ENCODE assay signal across 8 cellular contexts in genomic region chr7:140390466-140391190, GRCh38. TPM values are rescaled to one million over a fixed set of nuclear protein-coding genes. Genes with fewer than 3 reads are reported as not detected.
DNase-seq lines count a peak whose midpoint lies in the region; ATAC-seq and TF ChIP-seq lines count a peak whose summit lies in the region.

No MANE protein-coding gene starts in this region.

- H2AFZ ChIP-seq in GM23248 (no peak overlapping the region), mesenchymal stem cell (ENCODE audit: low read depth, low read length) (no peak overlapping the region), neuronal stem cell (ENCODE audit: low read length) (no peak overlapping the region)

- H2BK15ac ChIP-seq in mesenchymal stem cell (ENCODE audit: low read depth, poor library complexity, severe bottlenecking) (no peak overlapping the region), neuronal stem cell (ENCODE audit: low read length) (no peak overlapping the region)

- H3K9ac ChIP-seq in GM23248 (no peak overlapping the region; the same call in 1 of the 2 replicates), mesenchymal stem cell (ENCODE audit: low read length) (peak overlapping the region; percentile 9), neuronal stem cell (ENCODE audit: low read depth, low read length, poor library complexity) (no peak overlapping the region)

- H3K4me3 ChIP-seq in GM23248: no peak overlapping the region
- no peak overlapping the region for H3K4me3 ChIP-seq in mesenchymal stem cell (ENCODE audit: insufficient read depth in 1 of 2, low read depth in 1 of 2, low read length in 2 of 2)
- no peak overlapping the region for H3K4me3 ChIP-seq in neuronal stem cell (ENCODE audit: low read length in 2 of 2)
- H3K4me3 ChIP-seq in effector memory CD4-positive, alpha-beta T cell (ENCODE audit: insufficient read depth, low read depth, low read length, poor library complexity, severe bottlenecking): no peak overlapping the region

- peak overlapping the region in 1 of 2 experiments; percentile 14 for H3K23ac ChIP-seq in mesenchymal stem cell (ENCODE audit: low read length in 2 of 2)
- H3K23ac ChIP-seq in neuronal stem cell (ENCODE audit: low read depth, low read length, poor library complexity): no peak overlapping the region

- peaks cover 97% of the 10 kb centered on the region for H3K79me2 ChIP-seq in GM23248 (ENCODE audit: insufficient read depth)

- H3K4ac ChIP-seq in mesenchymal stem cell (ENCODE audit: low read depth in 1 of 2, low read length in 2 of 2) (no peak overlapping the region), neuronal stem cell (ENCODE audit: low read length) (no peak overlapping the region)

- no peak overlapping the region for H3K14ac ChIP-seq in mesenchymal stem cell (ENCODE audit: low read length in 2 of 2)
- no peak overlapping the region for H3K14ac ChIP-seq in neuronal stem cell (ENCODE audit: low read length)

- H3K27ac ChIP-seq in GM23248 (no peak overlapping the region), mesenchymal stem cell (ENCODE audit: low read length, poor library complexity, severe bottlenecking) (peak overlapping the region; percentile 20), neuronal stem cell (replicated peaks; ENCODE audit: low read length) (no peak overlapping the region)
- H3K27ac ChIP-seq in effector memory CD4-positive, alpha-beta T cell (ENCODE audit: insufficient read depth, low read length, poor library complexity, severe bottlenecking): no peak overlapping the region

- H2BK12ac ChIP-seq in mesenchymal stem cell (ENCODE audit: low read length in 2 of 2) (no peak overlapping the region), neuronal stem cell (ENCODE audit: low read length) (no peak overlapping the region)

- H3F3A ChIP-seq in GM23248 (ENCODE audit: insufficient read depth): 0 out of 2 replicates have a peak, but pooled peaks cover 8% of the 10 kb centered on the region

- ATAC-seq in GM18517 (IDR thresholded peaks at IDR 0.05; ENCODE audit: unreplicated experiment): peak; percentile 76
- no peak for ATAC-seq in HG03521 (IDR thresholded peaks at IDR 0.05; ENCODE audit: unreplicated experiment)

- H3K9me3 ChIP-seq in GM23248 (ENCODE audit: low read depth) (no peaks in the 10 kb centered on the region), mesenchymal stem cell (ENCODE audit: control insufficient read depth, low read length) (no peaks in the 10 kb centered on the region), neuronal stem cell (replicated peaks in 1 of 2; ENCODE audit: control insufficient read depth in 2 of 2, insufficient read depth in 1 of 2, low read depth in 1 of 2, low read length in 2 of 2) (peaks cover 0 to 3% of the 10 kb centered on the region in 2 donors)
- no peaks in the 10 kb centered on the region for H3K9me3 ChIP-seq in effector memory CD4-positive, alpha-beta T cell (ENCODE audit: control insufficient read depth, low read length)

- DNase-seq in GM23248 (peak; percentile 34), NOMO-1 treated with DMSO at 0.1 percent for 48 hours (lab: John Stamatoyannopoulos, UW; ENCODE audit: unreplicated experiment) (peak; percentile 64), mesenchymal stem cell (peak; percentile 47), type B pancreatic cell (ENCODE audit: extremely low spot score, unreplicated experiment) (no peak), neuronal stem cell (ENCODE audit: low spot score) (no peak)
- DNase-seq in effector memory CD4-positive, alpha-beta T cell: no peak

- in situ Hi-C loops in GM23248 (cut with MboI): no loop called here

- no peak for TF ChIP-seq CTCF in type B pancreatic cell (conservative IDR thresholded peaks at IDR 0.05)

- H3K18ac ChIP-seq in mesenchymal stem cell (ENCODE audit: low read depth in 1 of 2, low read length in 2 of 2): no peak overlapping the region
- no peak overlapping the region for H3K18ac ChIP-seq in neuronal stem cell (ENCODE audit: low read length)

- no peaks in the 10 kb centered on the region for H3K36me3 Mint-ChIP-seq in type B pancreatic cell

- H4K91ac ChIP-seq in mesenchymal stem cell (ENCODE audit: low read length) (no peak overlapping the region), neuronal stem cell (ENCODE audit: low read depth, low read length, poor library complexity) (no peak overlapping the region)

- no peak overlapping the region for H3K27ac Mint-ChIP-seq in type B pancreatic cell

- peaks cover 6% of the 10 kb centered on the region; the same call in 1 of the 2 replicates for H3K4me1 ChIP-seq in GM23248 (ENCODE audit: insufficient read depth)
- H3K4me1 ChIP-seq in mesenchymal stem cell (ENCODE audit: control insufficient read depth, insufficient read depth, low read depth, low read length): peaks cover 15% of the 10 kb centered on the region
- no peaks in the 10 kb centered on the region for H3K4me1 ChIP-seq in neuronal stem cell (ENCODE audit: control insufficient read depth in 2 of 2, insufficient read depth in 1 of 2, low read depth in 1 of 2, low read length in 2 of 2)
- peaks cover 11% of the 10 kb centered on the region for H3K4me1 ChIP-seq in effector memory CD4-positive, alpha-beta T cell (ENCODE audit: control insufficient read depth, insufficient read depth, low read length, poor library complexity, severe bottlenecking)

- H3K27me3 ChIP-seq in GM23248 (replicated peaks; ENCODE audit: insufficient read depth) (no peaks in the 10 kb centered on the region), mesenchymal stem cell (ENCODE audit: control insufficient read depth in 1 of 2, insufficient read depth in 1 of 2, low read length in 2 of 2) (no peaks in the 10 kb centered on the region), neuronal stem cell (ENCODE audit: control insufficient read depth in 3 of 3, insufficient read depth in 3 of 3, low read depth in 1 of 3, low read length in 3 of 3) (no peaks in the 10 kb centered on the region)
- no peaks in the 10 kb centered on the region for H3K27me3 ChIP-seq in effector memory CD4-positive, alpha-beta T cell (replicated peaks; ENCODE audit: control insufficient read depth, insufficient read depth, low read length, poor library complexity, severe bottlenecking)

- H3K36me3 ChIP-seq in GM23248 (ENCODE audit: low read depth) (no peaks in the 10 kb centered on the region), mesenchymal stem cell (ENCODE audit: control insufficient read depth in 1 of 2, insufficient read depth in 2 of 2, low read depth in 1 of 2, low read length in 2 of 2) (peaks cover 4 to 12% of the 10 kb centered on the region in 2 experiments), neuronal stem cell (replicated peaks in 1 of 2; ENCODE audit: control insufficient read depth in 2 of 2, insufficient read depth in 2 of 2, low read length in 2 of 2) (peaks cover 0 to 9% of the 10 kb centered on the region in 2 donors)
- no peaks in the 10 kb centered on the region for H3K36me3 ChIP-seq in effector memory CD4-positive, alpha-beta T cell (ENCODE audit: control insufficient read depth, insufficient read depth, low read length)

- H3K9me3 Mint-ChIP-seq in type B pancreatic cell: no peaks in the 10 kb centered on the region

- H2BK5ac ChIP-seq in mesenchymal stem cell (ENCODE audit: low read depth, low read length, poor library complexity, severe bottlenecking) (no peak overlapping the region), neuronal stem cell (ENCODE audit: low read length) (no peak overlapping the region)

- no peak overlapping the region for H2AK5ac ChIP-seq in mesenchymal stem cell (ENCODE audit: low read length, severe bottlenecking)
- H2AK5ac ChIP-seq in neuronal stem cell (ENCODE audit: low read depth, low read length): no peak overlapping the region

- H3K4me2 ChIP-seq in GM23248 (ENCODE audit: unreplicated experiment): no peak overlapping the region
- peak overlapping the region; percentile 40 for H3K4me2 ChIP-seq in mesenchymal stem cell (ENCODE audit: low read length, poor library complexity, severe bottlenecking)
- no peak overlapping the region for H3K4me2 ChIP-seq in neuronal stem cell (ENCODE audit: insufficient read depth, low read length, poor library complexity, severe bottlenecking)

- peaks cover 31% of the 10 kb centered on the region for H4K20me1 ChIP-seq in GM23248 (ENCODE audit: insufficient read depth)

- H3K9me2 ChIP-seq in GM23248 (ENCODE audit: insufficient read depth): no peaks in the 10 kb centered on the region

- H3K79me1 ChIP-seq in mesenchymal stem cell (replicated peaks; ENCODE audit: low read length, poor library complexity, severe bottlenecking) (peaks cover 26% of the 10 kb centered on the region), neuronal stem cell (ENCODE audit: low read depth, low read length) (peaks cover 7% of the 10 kb centered on the region)

- no peak overlapping the region for H2BK120ac ChIP-seq in mesenchymal stem cell (ENCODE audit: low read depth, low read length)
- no peak overlapping the region for H2BK120ac ChIP-seq in neuronal stem cell (ENCODE audit: low read depth, low read length)

- no peak overlapping the region for H3K4me3 Mint-ChIP-seq in type B pancreatic cell

- H3K4me1 Mint-ChIP-seq in type B pancreatic cell (ENCODE audit: unreplicated experiment): no peaks in the 10 kb centered on the region

- no peak overlapping the region for H4K8ac ChIP-seq in mesenchymal stem cell (ENCODE audit: low read length)
- no peak overlapping the region for H4K8ac ChIP-seq in neuronal stem cell (ENCODE audit: low read depth, low read length)

- H3K27me3 Mint-ChIP-seq in type B pancreatic cell: no peaks in the 10 kb centered on the region

- 96 to 98% methylated on average over 8 of the region's 8 CpGs for WGBS in GM23248 (ENCODE audit: low coverage in 1 of 2, low lambda C conversion rate in 2 of 2, missing lambda C conversion rate in 2 of 2), 2 experiments
- WGBS in mesenchymal stem cell: 97% methylated on average over 8 of the region's 8 CpGs
- WGBS in neuronal stem cell (ENCODE audit: extremely low coverage in 2 of 2, insufficient read length in 2 of 2, insufficient replicate concordance in 1 of 2), 2 donors: 100% methylated on average over 1 of the region's 8 CpGs; no CpG with 5 or more reads in 1 of the 2 donors

RNA-seq across cellular contexts. Expression of gene SLC37A3, which starts 7.7 kb away (rescaled TPM):
- 61.7 and 64.5 TPM in 2 replicates for total RNA-seq in GM23248 (2014; rRNA removed; shearing (Covaris generic))
- polyA plus RNA-seq in GM23248 (2016; fragmentation: Nextera tagmentation; extraction: Ambion mirVana): 39.8 and 44.8 TPM in 2 replicates
- polyA plus RNA-seq in mesenchymal stem cell (2013, experiment 1 of 2): 34.5 TPM
- 33.0 TPM for polyA plus RNA-seq in mesenchymal stem cell (2013, experiment 2 of 2)
- 48.7 and 53.2 TPM in 2 replicates for total RNA-seq in type B pancreatic cell (ENCODE audit: low replicate concordance)
- polyA plus RNA-seq in neuronal stem cell (2013, experiment 1 of 2): 33.3 TPM
- 32.8 TPM for polyA plus RNA-seq in neuronal stem cell (2013, experiment 2 of 2)

RNA-seq across cellular contexts. Expression of gene RAB19, which starts 13.2 kb away (rescaled TPM):
- not detected in 2 replicates for total RNA-seq in GM23248 (2014; rRNA removed; shearing (Covaris generic))
- not detected in 2 replicates for polyA plus RNA-seq in GM23248 (2016; fragmentation: Nextera tagmentation; extraction: Ambion mirVana)
- polyA plus RNA-seq in mesenchymal stem cell (2013, experiment 1 of 2): not detected
- not detected for polyA plus RNA-seq in mesenchymal stem cell (2013, experiment 2 of 2)
- total RNA-seq in type B pancreatic cell (ENCODE audit: low replicate concordance): 2.2 and 3.3 TPM in 2 replicates
- polyA plus RNA-seq in neuronal stem cell (2013, experiment 1 of 2): 0.38 TPM
- polyA plus RNA-seq in neuronal stem cell (2013, experiment 2 of 2): 0.43 TPM

Comparison
In these comparisons a context has a peak if more than half of its experiments do, and no peak if none do; other contexts are left out.
1. DNase-seq: peak in GM23248 (single experiment), NOMO-1 treated with DMSO at 0.1 percent for 48 hours (single experiment) and mesenchymal stem cell (single experiment); none in type B pancreatic cell (single experiment), neuronal stem cell (single experiment) and effector memory CD4-positive, alpha-beta T cell (0 of 3).